Comparison of ENCODE assay signal across 10 cellular contexts in genomic region chr6:33123732-33124524, GRCh38. TPM values are rescaled to one million over a fixed set of nuclear protein-coding genes. Genes with fewer than 3 reads are reported as not detected.
DNase-seq lines count a peak whose midpoint lies in the region; ATAC-seq and TF ChIP-seq lines count a peak whose summit lies in the region.
"Had no signal": no experiment of that assay in that cellular context is flagged by ENCODE, and none has a peak within 500 bp of the region (broad histone marks: within the 10 kb centered on the region; RNA-seq: fewer than 3 reads in every experiment).

No MANE protein-coding gene starts in this region.

- H3K4me3 ChIP-seq in AG04450 (ENCODE audit: low read depth, low read length) (no peak overlapping the region), GM06990 (replicated peaks; ENCODE audit: low read depth, low read length) (no peak overlapping the region)

- H3K36me3 Mint-ChIP-seq in activated CD8-positive, alpha-beta T cell treated with anti-CD3 and anti-CD28 coated beads, Interleukin-2, amount 10 ng/mL, durations not matched to agents 7 days and 5 days (ENCODE audit: low read depth) = peaks cover 2% of the 10 kb centered on the region
- H3K36me3 Mint-ChIP-seq in activated T-helper 2 cell treated with anti-CD3 and anti-CD28 coated beads, Interferon-gamma antibody, Interleukin-2, Interleukin-4, amounts not matched to agents 10 μg/mL and 5 μg/mL and 100 μg/mL, durations not matched to agents 14 hours and 24 hours and 36 hours (ENCODE audit: low read depth) = no peaks in the 10 kb centered on the region

- DNase-seq in AG04450 (ENCODE audit: low read depth, low spot score) (no peak), GM06990 (ENCODE audit: extremely low read depth, insufficient read length) (no peak), NCI-H1694 treated with DMSO at 0.1 percent for 48 hours (lab: John Stamatoyannopoulos, UW) (peak; percentile 24), left kidney (ENCODE audit: low read depth, low spot score) (peak; percentile 17)
- peak; percentile 64 for DNase-seq in activated CD8-positive, alpha-beta T cell treated with anti-CD3 and anti-CD28 coated beads, Interleukin-2, amount 10 ng/mL, durations not matched to agents 7 days and 5 days
- no peak for DNase-seq in activated T-helper 2 cell treated with anti-CD3 and anti-CD28 coated beads, Interferon-gamma antibody, Interleukin-2, Interleukin-4, amounts not matched to agents 10 μg/mL and 5 μg/mL and 100 μg/mL, durations not matched to agents 14 hours and 24 hours and 36 hours (ENCODE audit: low spot score)
- DNase-seq in stimulated activated CD4-positive, alpha-beta T cell treated with anti-CD3 and anti-CD28 coated beads, Interleukin-4, amount 100 ng/mL, for 4 hours = no peak
- no peak for DNase-seq in activated CD4-positive, CD25-positive, alpha-beta regulatory T cell treated with anti-CD3 and anti-CD28 coated beads, Interleukin-2, amount 50 U/mL, for 72 hours
- DNase-seq: stimulated activated naive B cell treated with anti-CD40 and anti-IgM and Interleukin-4, amounts not matched to agents 10 μg/mL and 1 μg/mL and 100 μg/mL, for 72 hours had no signal

- peaks cover 20% of the 10 kb centered on the region for H3K27me3 ChIP-seq in AG04450 (ENCODE audit: control insufficient read depth, insufficient read depth, low read length)
- H3K27me3 ChIP-seq in GM06990 (replicated peaks; ENCODE audit: control insufficient read depth, insufficient read depth, low read length) = no peaks in the 10 kb centered on the region

- peaks cover 6% of the 10 kb centered on the region for H3K9me3 Mint-ChIP-seq in activated CD8-positive, alpha-beta T cell treated with anti-CD3 and anti-CD28 coated beads, Interleukin-2, amount 10 ng/mL, durations not matched to agents 7 days and 5 days (ENCODE audit: insufficient read depth)
- peaks cover 4% of the 10 kb centered on the region for H3K9me3 Mint-ChIP-seq in activated T-helper 2 cell treated with anti-CD3 and anti-CD28 coated beads, Interferon-gamma antibody, Interleukin-2, Interleukin-4, amounts not matched to agents 10 μg/mL and 5 μg/mL and 100 μg/mL, durations not matched to agents 14 hours and 24 hours and 36 hours

- H3K9me3 ChIP-seq in AG04450 (ENCODE audit: control insufficient read depth, insufficient read depth, low read length) = peaks cover 16% of the 10 kb centered on the region

- peak; percentile 70 for ATAC-seq in activated CD8-positive, alpha-beta T cell treated with anti-CD3 and anti-CD28 coated beads, Interleukin-2, amount 10 ng/mL, durations not matched to agents 7 days and 5 days

- TF ChIP-seq CTCF in AG04450 (IDR thresholded peaks at IDR 0.05; ENCODE audit: low read depth, low read length) (peak; percentile 19; the same call in 1 of the 2 replicates), GM06990 (IDR thresholded peaks at IDR 0.05; ENCODE audit: insufficient read depth, low read length, poor library complexity, severe bottlenecking) (peak; percentile 28)

- peaks cover 35% of the 10 kb centered on the region for H3K27me3 Mint-ChIP-seq in activated CD8-positive, alpha-beta T cell treated with anti-CD3 and anti-CD28 coated beads, Interleukin-2, amount 10 ng/mL, durations not matched to agents 7 days and 5 days (ENCODE audit: low read depth)
- peaks cover 21% of the 10 kb centered on the region for H3K27me3 Mint-ChIP-seq in activated T-helper 2 cell treated with anti-CD3 and anti-CD28 coated beads, Interferon-gamma antibody, Interleukin-2, Interleukin-4, amounts not matched to agents 10 μg/mL and 5 μg/mL and 100 μg/mL, durations not matched to agents 14 hours and 24 hours and 36 hours (ENCODE audit: low read depth)
- H3K27me3 Mint-ChIP-seq: stimulated activated naive B cell treated with anti-CD40 and anti-IgM and Interleukin-4, amounts not matched to agents 10 μg/mL and 1 μg/mL and 100 μg/mL, for 72 hours had no signal

- no peak overlapping the region for H3K27ac ChIP-seq in AG04450 (ENCODE audit: low read depth, low read length)
- H3K27ac ChIP-seq: epithelial cell of prostate had no signal

- POLR2A ChIA-PET in AG04450 (lab: Yijun Ruan, JAX) = no interaction called here
- POLR2A ChIA-PET in activated CD8-positive, alpha-beta T cell treated with anti-CD3 and anti-CD28 coated beads, Interleukin-2, amount 10 ng/mL, durations not matched to agents 7 days and 5 days (lab: Charles Lee) = interaction anchor here (1.1 kb wide), 1 partner anchor 124 kb away, joined by 3 read pairs; no protein-coding TSS in a partner anchor

- H3K36me3 ChIP-seq in GM06990 (ENCODE audit: control insufficient read depth, insufficient read depth, low read length) = no peaks in the 10 kb centered on the region

- intact Hi-C loops in activated T-helper 2 cell treated with anti-CD3 and anti-CD28 coated beads, Interferon-gamma antibody, Interleukin-2, Interleukin-4, amounts not matched to agents 10 μg/mL and 5 μg/mL and 100 μg/mL, durations not matched to agents 14 hours and 24 hours and 36 hours (cut with micrococcal nuclease) = loop anchor here (2.0 kb wide), 1 partner anchor 73 kb away; no protein-coding TSS in a partner anchor

- H3K27ac Mint-ChIP-seq in activated CD8-positive, alpha-beta T cell treated with anti-CD3 and anti-CD28 coated beads, Interleukin-2, amount 10 ng/mL, durations not matched to agents 7 days and 5 days = no peak overlapping the region
- no peak overlapping the region for H3K27ac Mint-ChIP-seq in activated T-helper 2 cell treated with anti-CD3 and anti-CD28 coated beads, Interferon-gamma antibody, Interleukin-2, Interleukin-4, amounts not matched to agents 10 μg/mL and 5 μg/mL and 100 μg/mL, durations not matched to agents 14 hours and 24 hours and 36 hours
- H3K27ac Mint-ChIP-seq: stimulated activated naive B cell treated with anti-CD40 and anti-IgM and Interleukin-4, amounts not matched to agents 10 μg/mL and 1 μg/mL and 100 μg/mL, for 72 hours had no signal

- peaks cover 5% of the 10 kb centered on the region for H3K4me1 Mint-ChIP-seq in activated CD8-positive, alpha-beta T cell treated with anti-CD3 and anti-CD28 coated beads, Interleukin-2, amount 10 ng/mL, durations not matched to agents 7 days and 5 days (ENCODE audit: low read depth)
- peaks cover 16% of the 10 kb centered on the region for H3K4me1 Mint-ChIP-seq in activated T-helper 2 cell treated with anti-CD3 and anti-CD28 coated beads, Interferon-gamma antibody, Interleukin-2, Interleukin-4, amounts not matched to agents 10 μg/mL and 5 μg/mL and 100 μg/mL, durations not matched to agents 14 hours and 24 hours and 36 hours (ENCODE audit: low read depth)

- H3K4me3 Mint-ChIP-seq in activated CD8-positive, alpha-beta T cell treated with anti-CD3 and anti-CD28 coated beads, Interleukin-2, amount 10 ng/mL, durations not matched to agents 7 days and 5 days = no peak overlapping the region
- H3K4me3 Mint-ChIP-seq in activated T-helper 2 cell treated with anti-CD3 and anti-CD28 coated beads, Interferon-gamma antibody, Interleukin-2, Interleukin-4, amounts not matched to agents 10 μg/mL and 5 μg/mL and 100 μg/mL, durations not matched to agents 14 hours and 24 hours and 36 hours (ENCODE audit: low read depth) = no peak overlapping the region
- H3K4me3 Mint-ChIP-seq: stimulated activated naive B cell treated with anti-CD40 and anti-IgM and Interleukin-4, amounts not matched to agents 10 μg/mL and 1 μg/mL and 100 μg/mL, for 72 hours had no signal

- CTCF ChIA-PET in AG04450 (lab: Charles Lee) = interaction anchor here (0.8 to 0.9 kb wide), 2 partner anchors 24 to 121 kb away, joined by 3 read pairs; no protein-coding TSS in a partner anchor
- CTCF ChIA-PET in activated CD8-positive, alpha-beta T cell treated with anti-CD3 and anti-CD28 coated beads, Interleukin-2, amount 10 ng/mL, durations not matched to agents 7 days and 5 days (lab: Charles Lee) = interaction anchor here (0.6 to 9.5 kb wide), 26 partner anchors 8 to 134 kb away, joined by 3 to 135 read pairs (median 4); partner anchors contain the start of gene RING1

RNA-seq across cellular contexts. Expression of gene HLA-DPB1, which starts 48.1 kb away (rescaled TPM):
- 0.94 and 1.6 TPM in 2 replicates for polyA plus RNA-seq in AG04450 (2011; rRNA removed)
- polyA minus RNA-seq in AG04450 (2011; rRNA and poly(A)+ RNA removed) = 2.0 and 2.2 TPM in 2 replicates
- total RNA-seq in activated CD8-positive, alpha-beta T cell treated with anti-CD3 and anti-CD28 coated beads, Interleukin-2, amount 10 ng/mL, durations not matched to agents 7 days and 5 days = 10 to 100 TPM; 21.0 to 22.8 TPM
- 11.8 and 12.6 TPM in 2 replicates for total RNA-seq in activated T-helper 2 cell treated with anti-CD3 and anti-CD28 coated beads, Interferon-gamma antibody, Interleukin-2, Interleukin-4, amounts not matched to agents 10 μg/mL and 5 μg/mL and 100 μg/mL, durations not matched to agents 14 hours and 24 hours and 36 hours

RNA-seq across cellular contexts. Expression of gene HLA-DPA1, which starts 50.5 kb away (rescaled TPM):
- 0.10 and 0.15 TPM in 2 replicates for polyA plus RNA-seq in AG04450 (2011; rRNA removed)
- polyA minus RNA-seq in AG04450 (2011; rRNA and poly(A)+ RNA removed) = not detected in 2 replicates
- 10 to 100 TPM; 39.1 to 40.0 TPM for total RNA-seq in activated CD8-positive, alpha-beta T cell treated with anti-CD3 and anti-CD28 coated beads, Interleukin-2, amount 10 ng/mL, durations not matched to agents 7 days and 5 days
- total RNA-seq in activated T-helper 2 cell treated with anti-CD3 and anti-CD28 coated beads, Interferon-gamma antibody, Interleukin-2, Interleukin-4, amounts not matched to agents 10 μg/mL and 5 μg/mL and 100 μg/mL, durations not matched to agents 14 hours and 24 hours and 36 hours = 57.1 and 58.9 TPM in 2 replicates

Comparison
In these comparisons a context has a peak if more than half of its experiments do, and no peak if none do; other contexts are left out.
1. DNase-seq: peak in NCI-H1694 treated with DMSO at 0.1 percent for 48 hours (single experiment), activated CD8-positive, alpha-beta T cell treated with anti-CD3 and anti-CD28 coated beads, Interleukin-2, amount 10 ng/mL, durations not matched to agents 7 days and 5 days (single experiment) and left kidney (single experiment); none in AG04450 (single experiment), GM06990 (single experiment), activated T-helper 2 cell treated with anti-CD3 and anti-CD28 coated beads, Interferon-gamma antibody, Interleukin-2, Interleukin-4, amounts not matched to agents 10 μg/mL and 5 μg/mL and 100 μg/mL, durations not matched to agents 14 hours and 24 hours and 36 hours (single experiment), stimulated activated CD4-positive, alpha-beta T cell treated with anti-CD3 and anti-CD28 coated beads, Interleukin-4, amount 100 ng/mL, for 4 hours (0 of 2) and activated CD4-positive, CD25-positive, alpha-beta regulatory T cell treated with anti-CD3 and anti-CD28 coated beads, Interleukin-2, amount 50 U/mL, for 72 hours (single experiment).